ENCODE assay signal across 8 cellular contexts in genomic region chr7:87876040-87876758, GRCh38. TPM values are rescaled to one million over a fixed set of nuclear protein-coding genes. Genes with fewer than 3 reads are reported as not detected.
A peak's percentile ranks its signal among the peaks of the same experiment; 100 is the strongest.
DNase-seq lines count a peak whose midpoint lies in the region; ATAC-seq and TF ChIP-seq lines count a peak whose summit lies in the region.

TSS of gene DBF4 (plus strand) at chr7:87876493. CDS start at chr7:87876733, 240 bp downstream.
TSS of gene SLC25A40 (minus strand) at chr7:87876360. CDS start at chr7:87858727, 17,633 bp downstream.

- peak within 1 kb of the TSS; percentile 92 for H2AFZ ChIP-seq in mammary epithelial cell (ENCODE audit: low read depth, low read length)

- H3K27ac ChIP-seq in WERI-Rb-1 = peak within 1 kb of the TSS; percentile 96
- peak within 1 kb of the TSS; percentile 89 for H3K27ac ChIP-seq in mammary epithelial cell (ENCODE audit: insufficient read depth, low read depth, low read length)
- peak within 1 kb of the TSS; percentile 68 for H3K27ac ChIP-seq in iPS-20b (ENCODE audit: low read length)
- H3K27ac ChIP-seq in skin epidermis = peak within 1 kb of the TSS; percentile 74 to 92 (median 88)

- 0% methylated on average over 19 of the region's 80 CpGs for WGBS in mammary epithelial cell (ENCODE audit: low coverage, missing lambda C conversion rate)

- no peaks in the 10 kb centered on the region for H3K27me3 ChIP-seq in WERI-Rb-1 (ENCODE audit: insufficient read depth, low read depth, severe bottlenecking)
- H3K27me3 ChIP-seq in mammary epithelial cell (ENCODE audit: insufficient read depth, low read length) = no peaks in the 10 kb centered on the region
- no peaks in the 10 kb centered on the region for H3K27me3 ChIP-seq in iPS-20b (ENCODE audit: insufficient read depth, low read length)

- peaks cover 91% of the 10 kb centered on the region for H3K79me2 ChIP-seq in mammary epithelial cell (ENCODE audit: insufficient read depth, low read length)

- H3K9ac ChIP-seq in mammary epithelial cell (ENCODE audit: insufficient read depth, low read length) = peak within 1 kb of the TSS; percentile 96
- H3K9ac ChIP-seq in iPS-20b (ENCODE audit: low read depth, low read length) = peak within 1 kb of the TSS; percentile 98

- H3K36me3 ChIP-seq in WERI-Rb-1 (peaks cover 61% of the 10 kb centered on the region), mammary epithelial cell (ENCODE audit: insufficient read depth, low read length) (peaks cover 5% of the 10 kb centered on the region), iPS-20b (ENCODE audit: insufficient read depth, low read depth, low read length) (peaks cover 33% of the 10 kb centered on the region)

- CTCF ChIA-PET in mammary epithelial cell (lab: Charles Lee; ENCODE audit: low non-redundant PET) = interaction anchor here (0.7 kb wide), 1 partner anchor 370 kb away, joined by 3 read pairs; no protein-coding TSS in a partner anchor

- H3K4me3 ChIP-seq in WERI-Rb-1 (ENCODE audit: low read depth, low read length) (peak within 1 kb of the TSS; percentile 99), mammary epithelial cell (replicated peaks in 1 of 3; ENCODE audit: insufficient read depth in 1 of 3, low read depth in 2 of 3, low read length in 3 of 3) (peak within 1 kb of the TSS; percentile 81 to 91 (median 87)), iPS-20b (ENCODE audit: low read length) (peak within 1 kb of the TSS; percentile 97), skin epidermis (peak within 1 kb of the TSS; percentile 62 to 96 (median 84))

- H3K4me1 ChIP-seq in mammary epithelial cell (ENCODE audit: insufficient read depth, low read length) = peaks cover 14% of the 10 kb centered on the region
- H3K4me1 ChIP-seq in iPS-20b (ENCODE audit: insufficient read depth, low read length) = peaks cover 8% of the 10 kb centered on the region; the same call in 1 of the 2 replicates

- ATAC-seq in GM18909 (IDR thresholded peaks at IDR 0.05; ENCODE audit: poor library complexity, unreplicated experiment) = peak; percentile 92
- ATAC-seq in HG03159 (IDR thresholded peaks at IDR 0.05; ENCODE audit: unreplicated experiment) = peak; percentile 91

- H3K4me2 ChIP-seq in mammary epithelial cell (ENCODE audit: insufficient read depth, low read depth, low read length) = peak within 1 kb of the TSS; percentile 92

- in situ Hi-C loops in mammary epithelial cell (cut with MboI; ENCODE audit: low sequenced_read_pairs in 2 of 2) = loop anchor here in 1 of 2 donors (25.0 kb wide), 1 partner anchor 364 kb away; no protein-coding TSS in a partner anchor

- intact Hi-C loops in mammary epithelial cell (cut with micrococcal nuclease) = loop anchor here (2.0 to 10.0 kb wide), 6 partner anchors 25 to 479 kb away; partner anchors contain the start of genes RUNDC3B and SRI

- no TSS peak for BruUV-seq in mammary epithelial cell (replicated peaks; lab: Mats Ljungman, UMichigan)

- dilution Hi-C loops in mammary epithelial cell (cut with HindIII; ENCODE audit: low sequenced_read_pairs) = no loop called here

- TF ChIP-seq CTCF in WERI-Rb-1 (IDR thresholded peaks at IDR 0.05; ENCODE audit: low read depth, low read length) (no peak), mammary epithelial cell (conservative IDR thresholded peaks at IDR 0.05 in 1 of 2, IDR thresholded peaks at IDR 0.05 in 1 of 2; ENCODE audit: extremely low read depth in 1 of 2, insufficient read depth in 1 of 2, low read depth in 1 of 2, low read length in 2 of 2) (no peak)

- DNase-seq in AG08395 (ENCODE audit: low spot score) = peak; percentile 92
- peak; percentile 98 for DNase-seq in NCI-H2227 (lab: John Stamatoyannopoulos, UW; ENCODE audit: unreplicated experiment)
- DNase-seq in WERI-Rb-1 = peak; percentile 98
- DNase-seq in mammary epithelial cell = peak; percentile 97

- H3K9me3 ChIP-seq in WERI-Rb-1 (ENCODE audit: severe bottlenecking) (no peaks in the 10 kb centered on the region), mammary epithelial cell (replicated peaks; ENCODE audit: insufficient read depth, low read length) (no peaks in the 10 kb centered on the region), iPS-20b (ENCODE audit: insufficient read depth, low read depth, low read length) (no peaks in the 10 kb centered on the region; the same call in 1 of the 2 replicates)

- no peaks in the 10 kb centered on the region for H4K20me1 ChIP-seq in mammary epithelial cell (ENCODE audit: insufficient read depth, low read length)

RNA-seq across cellular contexts. Expression of gene DBF4, which starts in this region (rescaled TPM):
- 10 to 100 TPM; 11.2 to 29.3 TPM for total RNA-seq in mammary epithelial cell
- 8.2 TPM for polyA plus RNA-seq in mammary epithelial cell
- polyA minus RNA-seq in mammary epithelial cell = 3.5 TPM

RNA-seq across cellular contexts. Expression of gene SLC25A40, which starts in this region (rescaled TPM):
- total RNA-seq in mammary epithelial cell = 10 to 100 TPM in 1 of 2 donors, 1 to 10 TPM in 1; 9.5 to 14.1 TPM
- polyA plus RNA-seq in mammary epithelial cell = 6.5 TPM
- 9.8 TPM for polyA minus RNA-seq in mammary epithelial cell

Comparison
In these comparisons a context has a peak if more than half of its experiments do, and no peak if none do; other contexts are left out.
1. Peak in every context shown above with its lines: DNase-seq, ATAC-seq, H3K4me3 ChIP-seq and H3K27ac ChIP-seq.